Comparison of ENCODE assay signal across 11 cellular contexts in the genomic region with DNA sequence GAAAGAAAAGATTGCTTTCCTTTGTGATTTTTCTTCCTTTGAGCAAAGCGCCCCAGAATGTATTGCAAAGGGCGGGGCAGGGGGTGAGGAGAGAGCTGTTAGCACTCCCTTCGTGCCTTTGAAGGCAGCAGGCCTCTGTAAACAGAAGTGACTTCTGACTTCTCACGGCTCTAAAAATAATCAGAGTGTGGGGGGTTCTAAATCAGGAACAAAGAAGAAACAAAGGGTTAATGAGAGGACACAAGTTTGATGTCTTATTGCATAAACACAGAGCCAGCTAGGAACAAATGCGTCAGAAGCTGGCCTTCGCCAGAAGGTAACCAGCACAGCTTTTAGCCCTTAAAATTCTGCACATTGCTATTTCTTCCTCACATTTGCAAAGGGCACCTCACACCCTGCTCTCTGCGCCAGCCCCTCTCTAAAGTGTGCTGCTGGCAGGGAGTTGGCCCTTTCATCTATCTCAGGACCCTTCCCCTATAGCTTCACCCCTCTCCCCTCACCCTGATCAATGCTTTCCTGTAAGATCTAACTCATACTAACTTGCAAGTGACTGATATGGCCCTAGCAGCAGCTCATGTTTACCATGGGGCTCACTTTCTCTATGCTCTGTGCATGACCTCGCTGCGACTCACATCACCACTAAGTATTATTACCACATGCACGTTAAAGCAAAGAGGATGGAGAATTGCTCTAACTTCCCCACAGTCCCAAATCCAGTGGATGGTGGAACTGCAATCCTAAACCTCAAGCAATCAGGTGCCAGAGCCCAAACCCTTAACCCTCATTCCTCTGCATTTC.
DNase-seq lines count a peak whose midpoint lies in the region; ATAC-seq and TF ChIP-seq lines count a peak whose summit lies in the region.
"Had no signal": no experiment of that assay in that cellular context is flagged by ENCODE, and none has a peak within 500 bp of the region (broad histone marks: within the 10 kb centered on the region; RNA-seq: fewer than 3 reads in every experiment).

No MANE protein-coding gene starts in this region.

- DNase-seq in CD1c-positive myeloid dendritic cell (ENCODE audit: extremely low spot score) (peak; percentile 46), MV-4-11 (lab: John Stamatoyannopoulos, UW) (peak; percentile 85), lower lobe of right lung (no peak), ureter (ENCODE audit: low spot score) (no peak)
- DNase-seq in activated naive CD8-positive, alpha-beta T cell treated with anti-CD3 and anti-CD28 coated beads for 36 hours = no peak
- DNase-seq: NCI-H526 had no signal

- peak overlapping the region; percentile 83 for H3K27ac Mint-ChIP-seq in activated naive CD8-positive, alpha-beta T cell treated with anti-CD3 and anti-CD28 coated beads for 36 hours
- H3K27ac Mint-ChIP-seq: stimulated activated memory B cell treated with anti-CD40 and anti-IgM and Interleukin-4, amounts not matched to agents 10 μg/mL and 1 μg/mL and 100 μg/mL, for 72 hours had no signal

- peaks cover 15% of the 10 kb centered on the region for H3K36me3 Mint-ChIP-seq in activated naive CD8-positive, alpha-beta T cell treated with anti-CD3 and anti-CD28 coated beads for 36 hours
- H3K36me3 Mint-ChIP-seq: stimulated activated memory B cell treated with anti-CD40 and anti-IgM and Interleukin-4, amounts not matched to agents 10 μg/mL and 1 μg/mL and 100 μg/mL, for 72 hours had no signal

- peaks cover 48% of the 10 kb centered on the region for H3K4me1 Mint-ChIP-seq in activated naive CD8-positive, alpha-beta T cell treated with anti-CD3 and anti-CD28 coated beads for 36 hours
- H3K4me1 Mint-ChIP-seq: stimulated activated memory B cell treated with anti-CD40 and anti-IgM and Interleukin-4, amounts not matched to agents 10 μg/mL and 1 μg/mL and 100 μg/mL, for 72 hours had no signal

- WGBS in mesodermal cell (ENCODE audit: insufficient coverage in 2 of 2), 2 experiments = 73 to 74% methylated on average over 2 to 3 of the region's 10 CpGs

- H3K9me3 Mint-ChIP-seq in activated naive CD8-positive, alpha-beta T cell treated with anti-CD3 and anti-CD28 coated beads for 36 hours = no peaks in the 10 kb centered on the region
- H3K9me3 Mint-ChIP-seq: stimulated activated memory B cell treated with anti-CD40 and anti-IgM and Interleukin-4, amounts not matched to agents 10 μg/mL and 1 μg/mL and 100 μg/mL, for 72 hours had no signal

- H3K9me3 ChIP-seq in mesodermal cell (ENCODE audit: control insufficient read depth, low read length) = no peaks in the 10 kb centered on the region
- H3K9me3 ChIP-seq in lower lobe of right lung = no peaks in the 10 kb centered on the region

- ATAC-seq in lower lobe of right lung (no peak), HG02852 (IDR thresholded peaks at IDR 0.05; ENCODE audit: unreplicated experiment) (no peak), HG03135 (IDR thresholded peaks at IDR 0.05; ENCODE audit: unreplicated experiment) (no peak)
- ATAC-seq: stimulated activated memory B cell treated with anti-CD40 and anti-IgM and Interleukin-4, amounts not matched to agents 10 μg/mL and 1 μg/mL and 100 μg/mL, for 72 hours had no signal

- H3K4me3 ChIP-seq in mesodermal cell (ENCODE audit: extremely low read depth, insufficient read depth, low read length, poor library complexity, severe bottlenecking) (no peak overlapping the region), lower lobe of right lung (no peak overlapping the region)

- TF ChIP-seq CTCF in lower lobe of right lung (IDR thresholded peaks at IDR 0.05) = no peak

- no peaks in the 10 kb centered on the region for H3K27me3 ChIP-seq in lower lobe of right lung (ENCODE audit: low read depth)

- peak overlapping the region; percentile 72 for H3K27ac ChIP-seq in mesodermal cell (ENCODE audit: low read depth, low read length, severe bottlenecking)
- H3K27ac ChIP-seq in lower lobe of right lung = no peak overlapping the region
- H3K27ac ChIP-seq: HL-60 had no signal

- no peaks in the 10 kb centered on the region for H3K27me3 Mint-ChIP-seq in activated naive CD8-positive, alpha-beta T cell treated with anti-CD3 and anti-CD28 coated beads for 36 hours
- H3K27me3 Mint-ChIP-seq: stimulated activated memory B cell treated with anti-CD40 and anti-IgM and Interleukin-4, amounts not matched to agents 10 μg/mL and 1 μg/mL and 100 μg/mL, for 72 hours had no signal

- H3K36me3 ChIP-seq in mesodermal cell (ENCODE audit: control insufficient read depth, insufficient read depth, low read length) = no peaks in the 10 kb centered on the region
- no peaks in the 10 kb centered on the region for H3K36me3 ChIP-seq in lower lobe of right lung

- intact Hi-C loops in lower lobe of right lung (cut with DNase I) = no loop called here

- H3K4me1 ChIP-seq in mesodermal cell (ENCODE audit: control insufficient read depth, insufficient read depth, low read length, poor library complexity, severe bottlenecking) (peaks cover 8% of the 10 kb centered on the region), lower lobe of right lung (peaks cover 9% of the 10 kb centered on the region)

- H3K4me3 Mint-ChIP-seq in activated naive CD8-positive, alpha-beta T cell treated with anti-CD3 and anti-CD28 coated beads for 36 hours = no peak overlapping the region
- H3K4me3 Mint-ChIP-seq: stimulated activated memory B cell treated with anti-CD40 and anti-IgM and Interleukin-4, amounts not matched to agents 10 μg/mL and 1 μg/mL and 100 μg/mL, for 72 hours had no signal

Comparison
In these comparisons a context has a peak if more than half of its experiments do, and no peak if none do; other contexts are left out.
1. DNase-seq: peak in CD1c-positive myeloid dendritic cell (single experiment) and MV-4-11 (single experiment); none in activated naive CD8-positive, alpha-beta T cell treated with anti-CD3 and anti-CD28 coated beads for 36 hours (single experiment), lower lobe of right lung (single experiment) and ureter (single experiment).